In the genomic region with DNA sequence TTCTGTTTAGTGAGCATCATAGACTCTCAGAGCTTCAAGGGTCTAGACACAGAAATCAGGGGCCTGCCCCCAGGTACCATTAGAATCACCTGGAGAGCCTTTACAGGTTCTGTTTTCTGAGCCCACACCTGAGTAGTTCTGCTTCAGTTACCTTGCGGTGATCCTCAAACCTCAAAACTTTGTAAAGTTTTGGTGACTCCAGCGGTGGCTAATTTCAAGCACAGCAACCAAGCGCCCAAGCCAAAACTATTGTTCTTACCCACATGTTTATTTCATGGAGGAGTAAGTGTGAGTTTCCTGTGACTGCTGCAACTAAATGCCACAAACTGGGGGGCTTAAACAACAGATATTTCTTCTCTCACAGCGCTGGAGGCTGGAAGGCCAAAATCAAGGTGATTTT, we compare ENCODE assay signal across 32 cellular contexts.
"Had no signal": no experiment of that assay in that cellular context is flagged by ENCODE, and none has a peak within 500 bp of the region (broad histone marks: within the 10 kb centered on the region; RNA-seq: fewer than 3 reads in every experiment).

No MANE protein-coding gene starts in this region.

- H3K4me1 Mint-ChIP-seq: activated CD8-positive, alpha-beta memory T cell treated with anti-CD3 and anti-CD28 coated beads, Interleukin-2, amount 10 ng/mL, durations not matched to agents 7 days and 5 days; activated naive CD8-positive, alpha-beta T cell treated with anti-CD3 and anti-CD28 coated beads for 36 hours had no signal

- H3K9me3 Mint-ChIP-seq: activated CD4-positive, alpha-beta memory T cell treated with anti-CD3 and anti-CD28 coated beads for 36 hours; activated naive CD8-positive, alpha-beta T cell treated with anti-CD3 and anti-CD28 coated beads for 36 hours; T-helper 1 cell treated with Interleukin-12 subunit alpha and Interleukin-12 subunit beta and Interleukin-4 antibody, amounts not matched to agents 30 μg/mL and 1 μg/mL, for 36 hours; T-helper 2 cell treated with Interferon-gamma antibody and Interleukin-4, amounts not matched to agents 5 μg/mL and 100 μg/mL, for 36 hours had no signal

- ATAC-seq: activated CD8-positive, alpha-beta memory T cell treated with anti-CD3 and anti-CD28 coated beads, Interleukin-2, amount 10 ng/mL, durations not matched to agents 7 days and 5 days; WTC11 had no signal

- H3K27me3 ChIP-seq: ascending aorta had no signal

- H3K4me3 Mint-ChIP-seq: activated CD4-positive, alpha-beta memory T cell treated with anti-CD3 and anti-CD28 coated beads for 36 hours; activated CD8-positive, alpha-beta memory T cell treated with anti-CD3 and anti-CD28 coated beads, Interleukin-2, amount 10 ng/mL, durations not matched to agents 7 days and 5 days; activated naive CD8-positive, alpha-beta T cell treated with anti-CD3 and anti-CD28 coated beads for 36 hours; brain; T-helper 1 cell treated with Interleukin-12 subunit alpha and Interleukin-12 subunit beta and Interleukin-4 antibody, amounts not matched to agents 30 μg/mL and 1 μg/mL, for 36 hours; T-helper 2 cell treated with Interferon-gamma antibody and Interleukin-4, amounts not matched to agents 5 μg/mL and 100 μg/mL, for 36 hours; WTC11 had no signal

- H3K36me3 Mint-ChIP-seq: activated CD4-positive, alpha-beta memory T cell treated with anti-CD3 and anti-CD28 coated beads for 36 hours; activated CD8-positive, alpha-beta memory T cell treated with anti-CD3 and anti-CD28 coated beads, Interleukin-2, amount 10 ng/mL, durations not matched to agents 7 days and 5 days; activated naive CD8-positive, alpha-beta T cell treated with anti-CD3 and anti-CD28 coated beads for 36 hours; brain; WTC11 had no signal

- H3K27ac Mint-ChIP-seq: activated CD4-positive, alpha-beta memory T cell treated with anti-CD3 and anti-CD28 coated beads for 36 hours; activated CD8-positive, alpha-beta memory T cell treated with anti-CD3 and anti-CD28 coated beads, Interleukin-2, amount 10 ng/mL, durations not matched to agents 7 days and 5 days; T-helper 1 cell treated with Interleukin-12 subunit alpha and Interleukin-12 subunit beta and Interleukin-4 antibody, amounts not matched to agents 30 μg/mL and 1 μg/mL, for 36 hours; T-helper 2 cell treated with Interferon-gamma antibody and Interleukin-4, amounts not matched to agents 5 μg/mL and 100 μg/mL, for 36 hours; WTC11 had no signal

- H3K4me3 ChIP-seq: ascending aorta, SJSA1 had no signal

- H3K27ac ChIP-seq: KMS-11, SJSA1 had no signal

- H3K36me3 ChIP-seq: ascending aorta, SJSA1 had no signal

- DNase-seq: activated CD4-positive, alpha-beta memory T cell treated with anti-CD3 and anti-CD28 coated beads for 36 hours; activated CD4-positive, alpha-beta T cell treated with anti-CD3 and anti-CD28 coated beads for 4 hours; activated CD4-positive, alpha-beta T cell treated with anti-CD3 and anti-CD28 coated beads, Interleukin-2, amount 50 U/mL, for 1 hour; activated CD4-positive, CD25-positive, alpha-beta regulatory T cell treated with anti-CD3 and anti-CD28 coated beads, Interleukin-2, amount 50 U/mL, for 72 hours; activated CD8-positive, alpha-beta memory T cell treated with anti-CD3 and anti-CD28 coated beads for 24 hours; activated CD8-positive, alpha-beta memory T cell treated with anti-CD3 and anti-CD28 coated beads, Interleukin-2, amount 10 ng/mL, durations not matched to agents 7 days and 5 days; activated CD8-positive, alpha-beta memory T cell treated with anti-CD3 and anti-CD28 coated beads, Interleukin-2, amount 50 U/mL, for 48 hours; activated effector memory CD4-positive, alpha-beta T cell treated with Interleukin-2 at 50 U/mL for 16 hours; activated naive CD4-positive, alpha-beta T cell; activated naive CD4-positive, alpha-beta T cell treated with anti-CD3 and anti-CD28 coated beads, Interleukin-2, amount 50 U/mL, for 16 hours; activated naive CD8-positive, alpha-beta T cell treated with anti-CD3 and anti-CD28 coated beads for 36 hours; activated T-cell treated with anti-CD3 and anti-CD28 coated beads, Interleukin-2, amount 50 U/mL, for 48 hours; amniotic stem cell; central memory CD4-positive, alpha-beta T cell; MM.1S; MV-4-11; NCI-H1092; NCI-H1436 treated with DMSO at 0.1 percent for 48 hours; NCI-H1694 treated with DMSO at 0.1 percent for 48 hours; NCI-H2029; NCI-H345; NCI-H524 treated with DMSO at 0.1 percent for 48 hours; SHP77; SK-N-SH had no signal

- FAIRE-seq: TTC549 had no signal

- H3K9me3 ChIP-seq: ascending aorta, SJSA1, SK-N-SH had no signal
